In the genomic region with DNA sequence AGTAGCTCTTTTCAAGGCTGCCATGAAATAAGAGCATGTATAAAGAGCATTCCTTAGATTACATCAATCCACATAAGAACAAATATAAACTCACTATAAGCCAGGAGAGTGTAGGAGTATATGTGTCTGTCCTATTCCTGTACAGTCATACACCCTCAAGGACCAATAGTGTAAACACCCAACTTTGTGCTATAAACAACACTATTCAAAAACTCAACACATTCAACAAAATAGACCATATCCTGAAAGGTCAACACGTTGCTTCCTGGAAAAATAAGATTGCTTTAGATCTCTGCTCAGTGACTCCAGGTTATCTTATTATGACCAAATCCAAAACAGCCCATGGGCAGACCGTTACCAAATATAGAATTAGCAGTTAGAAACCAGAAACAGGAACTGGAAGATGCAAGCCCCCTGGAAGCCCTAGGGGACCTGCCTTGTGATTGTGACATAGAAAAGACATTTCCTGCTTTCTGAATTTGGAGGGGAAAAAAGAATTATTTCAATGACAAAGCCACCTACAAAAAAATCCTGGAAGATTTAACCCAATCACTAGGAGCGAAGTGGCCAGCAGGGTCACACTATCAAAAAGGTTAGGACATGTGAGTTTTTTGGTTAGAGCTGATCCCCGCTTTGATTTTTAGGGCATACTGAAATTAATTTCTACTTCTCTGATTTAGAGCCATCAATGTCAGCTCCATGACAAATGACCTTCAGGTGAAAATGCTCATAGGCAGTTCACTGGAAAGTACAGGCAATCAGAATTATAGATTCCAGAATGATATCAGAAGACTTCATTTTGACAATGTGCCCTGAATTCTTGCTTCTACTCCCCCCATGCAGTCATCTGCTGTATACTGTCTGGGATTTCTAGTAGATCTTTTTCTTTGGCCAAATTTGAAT, we compare ENCODE assay signal across 8 cellular contexts. TPM values are rescaled to one million over a fixed set of nuclear protein-coding genes. Genes with fewer than 3 reads are reported as not detected.
DNase-seq lines count a peak whose midpoint lies in the region; ATAC-seq and TF ChIP-seq lines count a peak whose summit lies in the region.

No MANE protein-coding gene starts in this region.

- H3K4me3 ChIP-seq in CD8-positive, alpha-beta T cell (ENCODE audit: low read depth, low read length), result no peak overlapping the region

- CTCF ChIA-PET in CD8-positive, alpha-beta T cell (lab: Charles Lee), result interaction anchor here (0.8 to 6.7 kb wide), 6 partner anchors 35 to 92 kb away, joined by 3 to 34 read pairs (median 3); a partner anchor contains a TSS

- no peaks in the 10 kb centered on the region for H3K27me3 Mint-ChIP-seq in CD8-positive, alpha-beta T cell (ENCODE audit: low read depth)
- H3K27me3 Mint-ChIP-seq in effector memory CD8-positive, alpha-beta T cell, result no peaks in the 10 kb centered on the region
- no peaks in the 10 kb centered on the region for H3K27me3 Mint-ChIP-seq in stimulated activated naive CD8-positive, alpha-beta T cell treated with anti-CD3 and anti-CD28 coated beads, Interleukin-15, amount 100 ng/mL, for 72 hours

- H3K36me3 Mint-ChIP-seq in CD8-positive, alpha-beta T cell, result peaks cover 52% of the 10 kb centered on the region
- peaks cover 35% of the 10 kb centered on the region for H3K36me3 Mint-ChIP-seq in effector memory CD8-positive, alpha-beta T cell (ENCODE audit: insufficient read depth)

- intact Hi-C loops in CD8-positive, alpha-beta T cell (cut with DNase I, micrococcal nuclease), result loop anchor here in 1 of 2 experiments (2.0 kb wide), 1 partner anchor 60 kb away; a partner anchor contains a TSS

- H3K9me3 ChIP-seq in CD8-positive, alpha-beta T cell (ENCODE audit: low read length), result no peaks in the 10 kb centered on the region

- no peak for TF ChIP-seq CTCF in CD8-positive, alpha-beta T cell (IDR thresholded peaks at IDR 0.05)

- peaks cover 5% of the 10 kb centered on the region for H3K36me3 ChIP-seq in CD8-positive, alpha-beta T cell (ENCODE audit: insufficient read depth, low read length)

- H3K27me3 ChIP-seq in CD8-positive, alpha-beta T cell (ENCODE audit: insufficient read depth, low read length), result no peaks in the 10 kb centered on the region

- H3K4me1 ChIP-seq in CD8-positive, alpha-beta T cell (ENCODE audit: insufficient read depth, low read length), result peaks cover 52% of the 10 kb centered on the region

- H3K9me3 Mint-ChIP-seq in CD8-positive, alpha-beta T cell, result no peaks in the 10 kb centered on the region
- H3K9me3 Mint-ChIP-seq in effector memory CD8-positive, alpha-beta T cell, result no peaks in the 10 kb centered on the region
- H3K9me3 Mint-ChIP-seq in stimulated activated naive CD8-positive, alpha-beta T cell treated with anti-CD3 and anti-CD28 coated beads, Interleukin-15, amount 100 ng/mL, for 72 hours, result no peaks in the 10 kb centered on the region

- POLR2A ChIA-PET in CD8-positive, alpha-beta T cell (lab: Charles Lee), result interaction anchor here (1.2 kb wide), 1 partner anchor 37 kb away, joined by 3 read pairs; no protein-coding TSS in a partner anchor

- peaks cover 83% of the 10 kb centered on the region for H3K4me1 Mint-ChIP-seq in CD8-positive, alpha-beta T cell (ENCODE audit: low read depth)
- peaks cover 28 to 64% of the 10 kb centered on the region in 2 donors for H3K4me1 Mint-ChIP-seq in effector memory CD8-positive, alpha-beta T cell (ENCODE audit: low read depth in 2 of 2)
- H3K4me1 Mint-ChIP-seq in stimulated activated naive CD8-positive, alpha-beta T cell treated with anti-CD3 and anti-CD28 coated beads, Interleukin-15, amount 100 ng/mL, for 72 hours, result peaks cover 75% of the 10 kb centered on the region

- no peak for DNase-seq in CD8-positive, alpha-beta T cell
- DNase-seq in NAMALWA (ENCODE audit: low spot score) (peak; percentile 74), HT-29 (ENCODE audit: low spot score) (no peak), NCI-H2107 treated with DMSO at 0.1 percent for 48 hours (lab: John Stamatoyannopoulos, UW; ENCODE audit: unreplicated experiment) (no peak)
- no peak for DNase-seq in effector memory CD8-positive, alpha-beta T cell
- no peak for DNase-seq in stimulated activated naive CD8-positive, alpha-beta T cell treated with anti-CD3 and anti-CD28 coated beads, Interleukin-15, amount 100 ng/mL, for 72 hours
- no peak for DNase-seq in stimulated activated CD4-positive, alpha-beta T cell treated with anti-CD3 and anti-CD28 coated beads, Interleukin-1b, Interleukin-23, amount 100 ng/mL, for 48 hours

- no peak for ATAC-seq in CD8-positive, alpha-beta T cell
- peak; percentile 60 for ATAC-seq in GM21390 (IDR thresholded peaks at IDR 0.05; ENCODE audit: unreplicated experiment)
- ATAC-seq in effector memory CD8-positive, alpha-beta T cell (replicated peaks), result no peak
- ATAC-seq in stimulated activated naive CD8-positive, alpha-beta T cell treated with anti-CD3 and anti-CD28 coated beads, Interleukin-15, amount 100 ng/mL, for 72 hours, result peak; percentile 71

- H3K27ac Mint-ChIP-seq in CD8-positive, alpha-beta T cell, result peak overlapping the region; percentile 89
- H3K27ac Mint-ChIP-seq in effector memory CD8-positive, alpha-beta T cell, result peak overlapping the region; percentile 36 to 98
- H3K27ac Mint-ChIP-seq in stimulated activated naive CD8-positive, alpha-beta T cell treated with anti-CD3 and anti-CD28 coated beads, Interleukin-15, amount 100 ng/mL, for 72 hours, result peak overlapping the region; percentile 53 to 87

- H3K4me3 Mint-ChIP-seq in CD8-positive, alpha-beta T cell, result no peak overlapping the region
- H3K4me3 Mint-ChIP-seq in effector memory CD8-positive, alpha-beta T cell, result peak overlapping the region in 1 of 2 donors; percentile 10
- H3K4me3 Mint-ChIP-seq in stimulated activated naive CD8-positive, alpha-beta T cell treated with anti-CD3 and anti-CD28 coated beads, Interleukin-15, amount 100 ng/mL, for 72 hours, result peak overlapping the region; percentile 15 to 60

- no peak overlapping the region for H3K27ac ChIP-seq in CD8-positive, alpha-beta T cell (ENCODE audit: low read depth, low read length)

RNA-seq across cellular contexts. Expression of a gene that starts 59.9 kb away (rescaled TPM):
- total RNA-seq in CD8-positive, alpha-beta T cell, result 10 to 100 TPM; 24.0 to 26.7 TPM
- 2.9 TPM in 2 replicates for total RNA-seq in HT-29 (2014; rRNA removed; shearing (Covaris generic))

Comparison
In these comparisons a context has a peak if more than half of its experiments do, and no peak if none do; other contexts are left out.
1. ATAC-seq: peak in GM21390 (single experiment) and stimulated activated naive CD8-positive, alpha-beta T cell treated with anti-CD3 and anti-CD28 coated beads, Interleukin-15, amount 100 ng/mL, for 72 hours (single experiment); none in CD8-positive, alpha-beta T cell (single experiment) and effector memory CD8-positive, alpha-beta T cell (single experiment).
2. Peak in every context shown above with its lines, with median percentiles within 50 percentile points of each other: H3K27ac Mint-ChIP-seq.